8 cellular contexts compared by ENCODE assay signal in genomic region chr19:51339687-51340656, GRCh38. TPM values are rescaled to one million over a fixed set of nuclear protein-coding genes. Genes with fewer than 3 reads are reported as not detected.
A peak's percentile ranks its signal among the peaks of the same experiment; 100 is the strongest.
DNase-seq lines count a peak whose midpoint lies in the region; ATAC-seq and TF ChIP-seq lines count a peak whose summit lies in the region.

No MANE protein-coding gene starts in this region.

- DNase-seq in DMS 273 (lab: John Stamatoyannopoulos, UW; ENCODE audit: unreplicated experiment): peak; percentile 94
- DNase-seq in KBM-7: peak; percentile 92
- DNase-seq in T-helper 17 cell: peak; percentile 62 to 93 (median 84)
- peak; percentile 99 for DNase-seq in right atrium auricular region (ENCODE audit: low spot score)
- DNase-seq in psoas muscle: peak; percentile 98
- peak; percentile 99 for DNase-seq in ureter (ENCODE audit: low spot score)

- H3K4me1 Mint-ChIP-seq in T-helper 17 cell: peaks cover 17% of the 10 kb centered on the region

- peak overlapping the region; percentile 76 for H3K27ac ChIP-seq in angular gyrus (ENCODE audit: low read depth, low read length)
- peak overlapping the region; percentile 74 to 75 for H3K27ac ChIP-seq in right atrium auricular region
- H3K27ac ChIP-seq in psoas muscle: no peak overlapping the region

- TF ChIP-seq CTCF in right atrium auricular region (IDR thresholded peaks at IDR 0.05) (peak in 1 of 2 donors; percentile 40), psoas muscle (IDR thresholded peaks at IDR 0.05) (peak; percentile 22)

- peak; percentile 49 for ATAC-seq in GM21526 (IDR thresholded peaks at IDR 0.05; ENCODE audit: low FRiP score, unreplicated experiment)
- peak; percentile 77 for ATAC-seq in T-helper 17 cell
- ATAC-seq in psoas muscle: peak; percentile 95 to 97 (median 96)

- H3K36me3 ChIP-seq in right atrium auricular region (no peaks in the 10 kb centered on the region), psoas muscle (ENCODE audit: insufficient read depth in 1 of 2, low read depth in 1 of 2) (peaks cover 0 to 8% of the 10 kb centered on the region in 2 donors)

- H3K4me1 ChIP-seq in right atrium auricular region (peaks cover 0 to 21% of the 10 kb centered on the region in 2 donors), psoas muscle (no peaks in the 10 kb centered on the region)

- H3K27ac Mint-ChIP-seq in T-helper 17 cell: peak overlapping the region; percentile 69

- intact Hi-C loops in psoas muscle (cut with DNase I): loop anchor here (5.0 kb wide), 4 partner anchors 97 to 442 kb away; partner anchors contain the start of gene ZNF175 (in 1 of the 2)

- in situ Hi-C loops in KBM-7 (cut with MboI; ENCODE audit: low pct_unique_long_range_greater_than_20kb, low sequenced_read_pairs): no loop called here

- peaks cover 3% of the 10 kb centered on the region for H3K27me3 Mint-ChIP-seq in T-helper 17 cell

- H3K4me3 Mint-ChIP-seq in T-helper 17 cell: peak overlapping the region; percentile 96

- no peaks in the 10 kb centered on the region for H3K9me3 ChIP-seq in T-helper 17 cell (ENCODE audit: control insufficient read depth, low read length, poor library complexity, severe bottlenecking)
- H3K9me3 ChIP-seq in right atrium auricular region: no peaks in the 10 kb centered on the region
- no peaks in the 10 kb centered on the region for H3K9me3 ChIP-seq in psoas muscle

- H3K36me3 Mint-ChIP-seq in T-helper 17 cell (ENCODE audit: low read depth): peaks cover 2% of the 10 kb centered on the region

- H3K4me3 ChIP-seq in right atrium auricular region (peak overlapping the region; percentile 46 to 66), psoas muscle (peak overlapping the region; percentile 65)

- 1 to 2% (median 1%) methylated on average over 64 to 107 of the region's 107 CpGs for WGBS in psoas muscle, 3 donors

- no peaks in the 10 kb centered on the region for H3K27me3 ChIP-seq in right atrium auricular region
- no peaks in the 10 kb centered on the region for H3K27me3 ChIP-seq in psoas muscle (ENCODE audit: insufficient read depth in 3 of 3, low read length in 2 of 3)

RNA-seq across cellular contexts. Expression of gene VSIG10L, which starts 2.0 kb away (rescaled TPM):
- total RNA-seq in T-helper 17 cell (under 1 TPM in 1 of 2 donors, not detected in 1; 0.22 TPM), right atrium auricular region (1 to 10 TPM in 1 of 2 donors, under 1 TPM in 1; 0.79 to 1.1 TPM), psoas muscle (1 to 10 TPM in 1 of 4 donors, under 1 TPM in 3; 0.42 to 1.1 (median 0.63) TPM), ureter (2.1 TPM)
- polyA plus RNA-seq in psoas muscle: 1 to 10 TPM in 2 of 3 donors, under 1 TPM in 1; 0.35 to 2.3 (median 1.5) TPM

RNA-seq across cellular contexts. Expression of gene ETFB, which starts 26.2 kb away (rescaled TPM):
- total RNA-seq in T-helper 17 cell (10 to 100 TPM; 35.6 to 36.1 TPM), right atrium auricular region (100 to 1,000 TPM; 385 TPM), psoas muscle (100 to 1,000 TPM in 3 of 4 donors, 10 to 100 TPM in 1; 91.8 to 172 (median 141) TPM), ureter (73.4 TPM)
- 100 to 1,000 TPM; 130 to 170 (median 165) TPM for polyA plus RNA-seq in psoas muscle

RNA-seq across cellular contexts. Expression of gene IGLON5, which starts 28.5 kb away (rescaled TPM):
- total RNA-seq in T-helper 17 cell (not detected), right atrium auricular region (under 1 TPM in 1 of 2 donors, not detected in 1; 0.31 TPM), psoas muscle (under 1 TPM in 1 of 4 donors, not detected in 3; 0.10 TPM), ureter (not detected)
- under 1 TPM in 1 of 3 donors, not detected in 2; 0.03 TPM for polyA plus RNA-seq in psoas muscle

RNA-seq across cellular contexts. Expression of gene CLDND2, which starts 28.8 kb away (rescaled TPM):
- total RNA-seq in T-helper 17 cell (under 1 TPM; 0.34 to 0.57 TPM), right atrium auricular region (not detected), psoas muscle (1 to 10 TPM in 1 of 4 donors, under 1 TPM in 2, not detected in 1; 0.85 to 1.8 (median 0.88) TPM), ureter (1.7 TPM)
- polyA plus RNA-seq in psoas muscle: under 1 TPM in 2 of 3 donors, not detected in 1; 0.30 to 0.39 TPM

RNA-seq across cellular contexts. Expression of gene NKG7, which starts 32.5 kb away (rescaled TPM):
- 10 to 100 TPM; 10.7 to 13.0 TPM for total RNA-seq in T-helper 17 cell
- total RNA-seq in right atrium auricular region: 1 to 10 TPM; 1.4 to 1.8 TPM
- total RNA-seq in psoas muscle: 1 to 10 TPM in 3 of 4 donors, under 1 TPM in 1; 0.62 to 2.9 (median 1.9) TPM
- polyA plus RNA-seq in psoas muscle: 1 to 10 TPM in 1 of 3 donors, under 1 TPM in 2; 0.61 to 1.2 (median 0.68) TPM
- total RNA-seq in ureter: 1.7 TPM
